ENCODE assay signal across 14 cellular contexts in the genomic region with DNA sequence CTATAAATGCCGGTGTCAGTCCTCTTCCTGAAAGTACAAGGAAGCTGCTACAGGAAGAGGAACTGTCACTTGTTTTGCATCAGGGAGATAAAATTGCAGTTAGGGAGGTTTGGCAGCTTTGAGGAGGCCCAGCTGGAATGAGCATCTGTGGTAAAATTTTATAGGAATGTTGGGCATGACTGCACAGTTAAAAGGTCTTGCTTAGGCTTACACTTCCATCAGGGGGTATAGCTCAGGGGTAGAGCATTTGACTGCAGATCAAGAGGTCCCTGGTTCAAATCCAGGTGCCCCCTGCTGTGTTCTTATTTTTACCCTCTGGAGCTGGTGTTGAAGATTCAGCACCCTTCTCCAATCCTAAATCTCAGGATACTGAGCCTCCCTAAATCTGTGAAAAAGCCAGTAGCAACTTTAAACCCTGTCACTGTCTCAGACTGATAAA.
DNase-seq lines count a peak whose midpoint lies in the region; ATAC-seq and TF ChIP-seq lines count a peak whose summit lies in the region.
"Had no signal": no experiment of that assay in that cellular context is flagged by ENCODE, and none has a peak within 500 bp of the region (broad histone marks: within the 10 kb centered on the region; RNA-seq: fewer than 3 reads in every experiment).

No MANE protein-coding gene starts in this region.

- ATAC-seq in GM21619 (IDR thresholded peaks at IDR 0.05; ENCODE audit: unreplicated experiment) (no peak), GM19455 (IDR thresholded peaks at IDR 0.05; ENCODE audit: unreplicated experiment) (no peak), GM18502 (IDR thresholded peaks at IDR 0.05; ENCODE audit: poor library complexity, unreplicated experiment) (no peak)
- ATAC-seq: activated CD8-positive, alpha-beta T cell treated with anti-CD3 and anti-CD28 coated beads, Interleukin-2, amount 10 ng/mL, durations not matched to agents 7 days and 5 days; CD8-positive, alpha-beta T cell; heart left ventricle; natural killer cell had no signal

- no peak overlapping the region for H3K4me3 ChIP-seq in BLaER1
- H3K4me3 ChIP-seq in SK-N-MC: 0 out of 2 replicates have a peak overlapping the region, but pooled peaks have one; percentile 15
- no peak overlapping the region for H3K4me3 ChIP-seq in fibroblast of the aortic adventitia (ENCODE audit: low read depth, low read length)
- H3K4me3 ChIP-seq: heart left ventricle, left ventricle myocardium inferior had no signal

- H4K20me1 ChIP-seq in BLaER1: no peaks in the 10 kb centered on the region

- H3K36me3 ChIP-seq in BLaER1 (no peaks in the 10 kb centered on the region), SK-N-MC (ENCODE audit: insufficient read depth, low read length) (no peaks in the 10 kb centered on the region)
- H3K36me3 ChIP-seq: heart left ventricle, left ventricle myocardium inferior had no signal

- H3K27me3 ChIP-seq in BLaER1: no peaks in the 10 kb centered on the region
- H3K27me3 ChIP-seq: heart left ventricle had no signal

- H3K27ac ChIP-seq in BLaER1: peak overlapping the region; percentile 31; the same call in 1 of the 2 replicates
- H3K27ac ChIP-seq in SK-N-MC: no peak overlapping the region
- H3K27ac ChIP-seq: heart left ventricle, left ventricle myocardium inferior had no signal

- H3K9me3 ChIP-seq in BLaER1 (peaks cover 43% of the 10 kb centered on the region), SK-N-MC (ENCODE audit: low read depth, low read length) (peaks cover 4% of the 10 kb centered on the region; the same call in 1 of the 2 replicates)

- peaks cover 29% of the 10 kb centered on the region for H3K4me1 ChIP-seq in BLaER1
- H3K4me1 ChIP-seq: heart left ventricle, left ventricle myocardium inferior had no signal

- DNase-seq in GM04503 (ENCODE audit: low read depth) (peak; percentile 15), SK-N-MC (ENCODE audit: low read depth, low spot score) (no peak), fibroblast of the aortic adventitia (ENCODE audit: low read depth) (peak; percentile 39), NCI-H2029 (lab: John Stamatoyannopoulos, UW) (no peak)
- DNase-seq: activated CD8-positive, alpha-beta T cell treated with anti-CD3 and anti-CD28 coated beads, Interleukin-2, amount 10 ng/mL, durations not matched to agents 7 days and 5 days; activated naive CD4-positive, alpha-beta T cell treated with anti-CD3 and anti-CD28 coated beads for 36 hours; CD8-positive, alpha-beta T cell; heart left ventricle; left ventricle myocardium inferior; natural killer cell had no signal

- TF ChIP-seq CTCF in fibroblast of the aortic adventitia (IDR thresholded peaks at IDR 0.05; ENCODE audit: insufficient read depth, low read length): no peak

- H3K4me2 ChIP-seq in BLaER1: peak overlapping the region; percentile 56

- H3K9ac ChIP-seq in BLaER1 (no peak overlapping the region), SK-N-MC (ENCODE audit: insufficient read length) (no peak overlapping the region)

Comparison
In these comparisons a context has a peak if more than half of its experiments do, and no peak if none do; other contexts are left out.
1. DNase-seq: peak in GM04503 (single experiment) and fibroblast of the aortic adventitia (single experiment); none in SK-N-MC (single experiment) and NCI-H2029 (single experiment).